In the genomic region with DNA sequence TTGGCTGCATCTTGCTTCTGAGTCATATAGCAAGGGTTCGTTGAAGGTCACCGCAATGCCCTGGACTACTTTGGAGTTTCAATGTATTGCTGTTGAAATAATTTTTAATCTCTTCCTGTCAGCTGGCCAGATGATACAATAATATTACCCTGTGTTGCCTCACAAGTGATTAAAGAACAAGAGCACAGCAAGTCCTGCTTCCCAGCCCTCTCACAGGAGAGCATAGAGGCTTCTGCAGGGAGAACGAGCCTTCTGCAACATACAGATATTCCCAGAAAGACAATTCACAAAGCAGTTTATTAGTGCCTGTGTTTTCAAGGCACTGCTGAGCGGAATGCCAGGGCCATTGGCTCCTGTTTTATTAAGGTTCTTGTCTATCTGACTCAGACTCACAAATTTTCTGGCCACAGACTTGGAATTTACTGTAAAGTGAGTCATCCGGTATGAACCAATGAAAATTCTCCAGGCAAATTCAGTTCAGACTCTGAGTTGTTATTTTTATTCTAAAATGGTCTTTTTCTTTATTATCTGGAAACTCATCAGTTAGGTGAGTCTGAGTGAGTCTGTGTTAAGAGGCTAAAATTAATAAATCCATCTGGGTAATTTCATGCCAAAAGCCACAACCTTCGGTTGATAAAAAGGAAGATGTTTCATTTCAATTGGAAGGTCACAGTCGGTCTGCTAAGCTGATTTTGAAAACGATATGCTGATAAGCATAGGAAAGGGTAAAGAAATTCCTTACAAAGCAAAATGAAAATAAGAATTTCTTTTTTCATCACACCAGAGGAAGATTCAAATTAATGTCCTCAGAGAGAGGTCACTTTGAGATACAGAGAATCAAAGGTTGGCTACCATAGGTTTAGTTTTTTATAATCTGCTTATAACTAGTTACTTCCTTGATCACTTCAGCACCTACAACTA, we compare ENCODE assay signal across 1 cellular context.
TF ChIP-seq lines count a peak whose summit lies in the region.

No MANE protein-coding gene starts in this region.

TF ChIP-seq in K562, 482 proteins besides CTCF, POLR2A, EP300 and RAD21 (continued from another document and continues in another):
- TF ChIP-seq, protein P1, sequence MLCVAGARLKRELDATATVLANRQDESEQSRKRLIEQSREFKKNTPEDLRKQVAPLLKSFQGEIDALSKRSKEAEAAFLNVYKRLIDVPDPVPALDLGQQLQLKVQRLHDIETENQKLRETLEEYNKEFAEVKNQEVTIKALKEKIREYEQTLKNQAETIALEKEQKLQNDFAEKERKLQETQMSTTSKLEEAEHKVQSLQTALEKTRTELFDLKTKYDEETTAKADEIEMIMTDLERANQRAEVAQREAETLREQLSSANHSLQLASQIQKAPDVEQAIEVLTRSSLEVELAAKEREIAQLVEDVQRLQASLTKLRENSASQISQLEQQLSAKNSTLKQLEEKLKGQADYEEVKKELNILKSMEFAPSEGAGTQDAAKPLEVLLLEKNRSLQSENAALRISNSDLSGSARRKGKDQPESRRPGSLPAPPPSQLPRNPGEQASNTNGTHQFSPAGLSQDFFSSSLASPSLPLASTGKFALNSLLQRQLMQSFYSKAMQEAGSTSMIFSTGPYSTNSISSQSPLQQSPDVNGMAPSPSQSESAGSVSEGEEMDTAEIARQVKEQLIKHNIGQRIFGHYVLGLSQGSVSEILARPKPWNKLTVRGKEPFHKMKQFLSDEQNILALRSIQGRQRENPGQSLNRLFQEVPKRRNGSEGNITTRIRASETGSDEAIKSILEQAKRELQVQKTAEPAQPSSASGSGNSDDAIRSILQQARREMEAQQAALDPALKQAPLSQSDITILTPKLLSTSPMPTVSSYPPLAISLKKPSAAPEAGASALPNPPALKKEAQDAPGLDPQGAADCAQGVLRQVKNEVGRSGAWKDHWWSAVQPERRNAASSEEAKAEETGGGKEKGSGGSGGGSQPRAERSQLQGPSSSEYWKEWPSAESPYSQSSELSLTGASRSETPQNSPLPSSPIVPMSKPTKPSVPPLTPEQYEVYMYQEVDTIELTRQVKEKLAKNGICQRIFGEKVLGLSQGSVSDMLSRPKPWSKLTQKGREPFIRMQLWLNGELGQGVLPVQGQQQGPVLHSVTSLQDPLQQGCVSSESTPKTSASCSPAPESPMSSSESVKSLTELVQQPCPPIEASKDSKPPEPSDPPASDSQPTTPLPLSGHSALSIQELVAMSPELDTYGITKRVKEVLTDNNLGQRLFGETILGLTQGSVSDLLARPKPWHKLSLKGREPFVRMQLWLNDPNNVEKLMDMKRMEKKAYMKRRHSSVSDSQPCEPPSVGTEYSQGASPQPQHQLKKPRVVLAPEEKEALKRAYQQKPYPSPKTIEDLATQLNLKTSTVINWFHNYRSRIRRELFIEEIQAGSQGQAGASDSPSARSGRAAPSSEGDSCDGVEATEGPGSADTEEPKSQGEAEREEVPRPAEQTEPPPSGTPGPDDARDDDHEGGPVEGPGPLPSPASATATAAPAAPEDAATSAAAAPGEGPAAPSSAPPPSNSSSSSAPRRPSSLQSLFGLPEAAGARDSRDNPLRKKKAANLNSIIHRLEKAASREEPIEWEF (CRISPR knock-in tag; IDR thresholded peaks at IDR 0.05): 0 out of 2 replicates have a peak, but pooled peaks have one; percentile 6
- TF ChIP-seq PRPF4 (IDR thresholded peaks at IDR 0.05; ENCODE audit: insufficient read depth, low read depth, low read length, poor library complexity, severe bottlenecking) (no peak), KAT8 (IDR thresholded peaks at IDR 0.05; ENCODE audit: low read depth) (no peak), LARP7 (IDR thresholded peaks at IDR 0.05) (no peak), FOXJ3 (CRISPR knock-in tag; IDR thresholded peaks at IDR 0.05) (no peak), ZNF431 (CRISPR knock-in tag; IDR thresholded peaks at IDR 0.05) (no peak), SIRT6 (IDR thresholded peaks at IDR 0.05; ENCODE audit: low read depth, low read length) (no peak), PTRF (tag; IDR thresholded peaks at IDR 0.05) (no peak; the same call in 1 of the 2 replicates), U2AF2 (optimal IDR thresholded peaks at IDR 0.05; ENCODE audit: low read depth, low read length) (no peak), ZNF586 (CRISPR knock-in tag; conservative IDR thresholded peaks at IDR 0.05) (no peak), HDGF (IDR thresholded peaks at IDR 0.05) (no peak), ZNF764 (CRISPR knock-in tag; IDR thresholded peaks at IDR 0.05; ENCODE audit: low read depth) (no peak), ZNF184 (CRISPR knock-in tag; IDR thresholded peaks at IDR 0.05) (no peak), SIN3A (IDR thresholded peaks at IDR 0.05; ENCODE audit: borderline replicate concordance in 2 of 2, control insufficient read depth in 1 of 2, low read depth in 2 of 2, low read length in 2 of 2) (no peak), OTX1 (CRISPR knock-in tag; IDR thresholded peaks at IDR 0.05) (no peak), MAFF (IDR thresholded peaks at IDR 0.05; ENCODE audit: low read length) (no peak), MEIS2 (IDR thresholded peaks at IDR 0.05; ENCODE audit: partially characterized antibody) (peak; percentile 53), HLTF (IDR thresholded peaks at IDR 0.05) (no peak), ZC3H8 (IDR thresholded peaks at IDR 0.05) (no peak), SUPT5H (IDR thresholded peaks at IDR 0.05) (peak; percentile 27), BRCA1 (IDR thresholded peaks at IDR 0.05) (no peak), BRCA1 (CRISPR knock-in tag; IDR thresholded peaks at IDR 0.05) (no peak), HNRNPK (IDR thresholded peaks at IDR 0.05; ENCODE audit: low read depth, low read length, poor library complexity, severe bottlenecking) (no peak), IFI16 (CRISPR knock-in tag; IDR thresholded peaks at IDR 0.05) (no peak), RBM39 (optimal IDR thresholded peaks at IDR 0.05; ENCODE audit: low read depth, low read length) (no peak), EGR1 (conservative IDR thresholded peaks at IDR 0.05) (no peak), HSF4 (CRISPR knock-in tag; IDR thresholded peaks at IDR 0.05; ENCODE audit: borderline replicate concordance) (no peak), ZNF140 (CRISPR knock-in tag; IDR thresholded peaks at IDR 0.05) (no peak), ZNF444 (CRISPR knock-in tag; IDR thresholded peaks at IDR 0.05) (no peak), E2F3 (CRISPR knock-in tag; IDR thresholded peaks at IDR 0.05) (no peak), RFX1 (IDR thresholded peaks at IDR 0.05) (no peak), YY1 (IDR thresholded peaks at IDR 0.05; ENCODE audit: borderline replicate concordance in 1 of 3, control insufficient read depth in 1 of 3, extremely low read depth in 1 of 3, insufficient read depth in 3 of 3, insufficient read length in 1 of 3, insufficient replicate concordance in 2 of 3, low read depth in 1 of 3, low read length in 2 of 3) (no peak), CREBBP (IDR thresholded peaks at IDR 0.05; ENCODE audit: low read depth, low read length) (no peak), SREBF1 (IDR thresholded peaks at IDR 0.05; ENCODE audit: borderline replicate concordance, low read depth, low read length) (no peak), ZNF668 (CRISPR knock-in tag; IDR thresholded peaks at IDR 0.05) (no peak), TAF7 (tag; IDR thresholded peaks at IDR 0.05) (no peak), ZNF589 (CRISPR knock-in tag; IDR thresholded peaks at IDR 0.05; ENCODE audit: low read depth) (peak; percentile 83), TOE1 (IDR thresholded peaks at IDR 0.05; ENCODE audit: borderline replicate concordance) (peak; percentile 47; the same call in 1 of the 2 replicates), TOE1 (CRISPR knock-in tag; IDR thresholded peaks at IDR 0.05; ENCODE audit: borderline replicate concordance, low read depth) (no peak), SMAD3 (CRISPR knock-in tag; conservative IDR thresholded peaks at IDR 0.05) (peak; percentile 8; the same call in 1 of the 2 replicates)
- TF ChIP-seq, protein P2, sequence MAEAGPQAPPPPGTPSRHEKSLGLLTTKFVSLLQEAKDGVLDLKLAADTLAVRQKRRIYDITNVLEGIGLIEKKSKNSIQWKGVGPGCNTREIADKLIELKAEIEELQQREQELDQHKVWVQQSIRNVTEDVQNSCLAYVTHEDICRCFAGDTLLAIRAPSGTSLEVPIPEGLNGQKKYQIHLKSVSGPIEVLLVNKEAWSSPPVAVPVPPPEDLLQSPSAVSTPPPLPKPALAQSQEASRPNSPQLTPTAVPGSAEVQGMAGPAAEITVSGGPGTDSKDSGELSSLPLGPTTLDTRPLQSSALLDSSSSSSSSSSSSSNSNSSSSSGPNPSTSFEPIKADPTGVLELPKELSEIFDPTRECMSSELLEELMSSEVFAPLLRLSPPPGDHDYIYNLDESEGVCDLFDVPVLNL (CRISPR knock-in tag; IDR thresholded peaks at IDR 0.05; ENCODE audit: low read depth): no peak
- TF ChIP-seq, protein P3, sequence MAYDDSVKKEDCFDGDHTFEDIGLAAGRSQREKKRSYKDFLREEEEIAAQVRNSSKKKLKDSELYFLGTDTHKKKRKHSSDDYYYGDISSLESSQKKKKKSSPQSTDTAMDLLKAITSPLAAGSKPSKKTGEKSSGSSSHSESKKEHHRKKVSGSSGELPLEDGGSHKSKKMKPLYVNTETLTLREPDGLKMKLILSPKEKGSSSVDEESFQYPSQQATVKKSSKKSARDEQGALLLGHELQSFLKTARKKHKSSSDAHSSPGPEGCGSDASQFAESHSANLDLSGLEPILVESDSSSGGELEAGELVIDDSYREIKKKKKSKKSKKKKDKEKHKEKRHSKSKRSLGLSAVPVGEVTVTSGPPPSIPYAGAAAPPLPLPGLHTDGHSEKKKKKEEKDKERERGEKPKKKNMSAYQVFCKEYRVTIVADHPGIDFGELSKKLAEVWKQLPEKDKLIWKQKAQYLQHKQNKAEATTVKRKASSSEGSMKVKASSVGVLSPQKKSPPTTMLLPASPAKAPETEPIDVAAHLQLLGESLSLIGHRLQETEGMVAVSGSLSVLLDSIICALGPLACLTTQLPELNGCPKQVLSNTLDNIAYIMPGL (CRISPR knock-in tag; IDR thresholded peaks at IDR 0.05): no peak
- TF ChIP-seq, protein P4, sequence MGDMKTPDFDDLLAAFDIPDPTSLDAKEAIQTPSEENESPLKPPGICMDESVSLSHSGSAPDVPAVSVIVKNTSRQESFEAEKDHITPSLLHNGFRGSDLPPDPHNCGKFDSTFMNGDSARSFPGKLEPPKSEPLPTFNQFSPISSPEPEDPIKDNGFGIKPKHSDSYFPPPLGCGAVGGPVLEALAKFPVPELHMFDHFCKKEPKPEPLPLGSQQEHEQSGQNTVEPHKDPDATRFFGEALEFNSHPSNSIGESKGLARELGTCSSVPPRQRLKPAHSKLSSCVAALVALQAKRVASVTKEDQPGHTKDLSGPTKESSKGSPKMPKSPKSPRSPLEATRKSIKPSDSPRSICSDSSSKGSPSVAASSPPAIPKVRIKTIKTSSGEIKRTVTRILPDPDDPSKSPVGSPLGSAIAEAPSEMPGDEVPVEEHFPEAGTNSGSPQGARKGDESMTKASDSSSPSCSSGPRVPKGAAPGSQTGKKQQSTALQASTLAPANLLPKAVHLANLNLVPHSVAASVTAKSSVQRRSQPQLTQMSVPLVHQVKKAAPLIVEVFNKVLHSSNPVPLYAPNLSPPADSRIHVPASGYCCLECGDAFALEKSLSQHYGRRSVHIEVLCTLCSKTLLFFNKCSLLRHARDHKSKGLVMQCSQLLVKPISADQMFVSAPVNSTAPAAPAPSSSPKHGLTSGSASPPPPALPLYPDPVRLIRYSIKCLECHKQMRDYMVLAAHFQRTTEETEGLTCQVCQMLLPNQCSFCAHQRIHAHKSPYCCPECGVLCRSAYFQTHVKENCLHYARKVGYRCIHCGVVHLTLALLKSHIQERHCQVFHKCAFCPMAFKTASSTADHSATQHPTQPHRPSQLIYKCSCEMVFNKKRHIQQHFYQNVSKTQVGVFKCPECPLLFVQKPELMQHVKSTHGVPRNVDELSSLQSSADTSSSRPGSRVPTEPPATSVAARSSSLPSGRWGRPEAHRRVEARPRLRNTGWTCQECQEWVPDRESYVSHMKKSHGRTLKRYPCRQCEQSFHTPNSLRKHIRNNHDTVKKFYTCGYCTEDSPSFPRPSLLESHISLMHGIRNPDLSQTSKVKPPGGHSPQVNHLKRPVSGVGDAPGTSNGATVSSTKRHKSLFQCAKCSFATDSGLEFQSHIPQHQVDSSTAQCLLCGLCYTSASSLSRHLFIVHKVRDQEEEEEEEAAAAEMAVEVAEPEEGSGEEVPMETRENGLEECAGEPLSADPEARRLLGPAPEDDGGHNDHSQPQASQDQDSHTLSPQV (IDR thresholded peaks at IDR 0.05): no peak
- TF ChIP-seq, protein P5, sequence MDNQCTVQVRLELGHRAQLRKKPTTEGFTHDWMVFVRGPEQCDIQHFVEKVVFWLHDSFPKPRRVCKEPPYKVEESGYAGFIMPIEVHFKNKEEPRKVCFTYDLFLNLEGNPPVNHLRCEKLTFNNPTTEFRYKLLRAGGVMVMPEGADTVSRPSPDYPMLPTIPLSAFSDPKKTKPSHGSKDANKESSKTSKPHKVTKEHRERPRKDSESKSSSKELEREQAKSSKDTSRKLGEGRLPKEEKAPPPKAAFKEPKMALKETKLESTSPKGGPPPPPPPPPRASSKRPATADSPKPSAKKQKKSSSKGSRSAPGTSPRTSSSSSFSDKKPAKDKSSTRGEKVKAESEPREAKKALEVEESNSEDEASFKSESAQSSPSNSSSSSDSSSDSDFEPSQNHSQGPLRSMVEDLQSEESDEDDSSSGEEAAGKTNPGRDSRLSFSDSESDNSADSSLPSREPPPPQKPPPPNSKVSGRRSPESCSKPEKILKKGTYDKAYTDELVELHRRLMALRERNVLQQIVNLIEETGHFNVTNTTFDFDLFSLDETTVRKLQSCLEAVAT (IDR thresholded peaks at IDR 0.05): 0 out of 4 replicates have a peak, but pooled peaks of 1 of the 2 experiments have one; percentile 67
- TF ChIP-seq, protein P6, sequence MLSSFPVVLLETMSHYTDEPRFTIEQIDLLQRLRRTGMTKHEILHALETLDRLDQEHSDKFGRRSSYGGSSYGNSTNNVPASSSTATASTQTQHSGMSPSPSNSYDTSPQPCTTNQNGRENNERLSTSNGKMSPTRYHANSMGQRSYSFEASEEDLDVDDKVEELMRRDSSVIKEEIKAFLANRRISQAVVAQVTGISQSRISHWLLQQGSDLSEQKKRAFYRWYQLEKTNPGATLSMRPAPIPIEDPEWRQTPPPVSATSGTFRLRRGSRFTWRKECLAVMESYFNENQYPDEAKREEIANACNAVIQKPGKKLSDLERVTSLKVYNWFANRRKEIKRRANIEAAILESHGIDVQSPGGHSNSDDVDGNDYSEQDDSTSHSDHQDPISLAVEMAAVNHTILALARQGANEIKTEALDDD (IDR thresholded peaks at IDR 0.05): peak; percentile 5; the same call in 1 of the 2 replicates
- TF ChIP-seq, protein P7, sequence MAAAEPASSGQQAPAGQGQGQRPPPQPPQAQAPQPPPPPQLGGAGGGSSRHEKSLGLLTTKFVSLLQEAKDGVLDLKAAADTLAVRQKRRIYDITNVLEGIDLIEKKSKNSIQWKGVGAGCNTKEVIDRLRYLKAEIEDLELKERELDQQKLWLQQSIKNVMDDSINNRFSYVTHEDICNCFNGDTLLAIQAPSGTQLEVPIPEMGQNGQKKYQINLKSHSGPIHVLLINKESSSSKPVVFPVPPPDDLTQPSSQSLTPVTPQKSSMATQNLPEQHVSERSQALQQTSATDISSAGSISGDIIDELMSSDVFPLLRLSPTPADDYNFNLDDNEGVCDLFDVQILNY (CRISPR knock-in tag; IDR thresholded peaks at IDR 0.05): no peak
- TF ChIP-seq, protein P8, sequence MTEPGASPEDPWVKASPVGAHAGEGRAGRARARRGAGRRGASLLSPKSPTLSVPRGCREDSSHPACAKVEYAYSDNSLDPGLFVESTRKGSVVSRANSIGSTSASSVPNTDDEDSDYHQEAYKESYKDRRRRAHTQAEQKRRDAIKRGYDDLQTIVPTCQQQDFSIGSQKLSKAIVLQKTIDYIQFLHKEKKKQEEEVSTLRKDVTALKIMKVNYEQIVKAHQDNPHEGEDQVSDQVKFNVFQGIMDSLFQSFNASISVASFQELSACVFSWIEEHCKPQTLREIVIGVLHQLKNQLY (CRISPR knock-in tag; conservative IDR thresholded peaks at IDR 0.05): no peak
